ENCODE assay signal across 34 cellular contexts in genomic region chr11:7999795-8000194, GRCh38. TPM values are rescaled to one million over a fixed set of nuclear protein-coding genes. Genes with fewer than 3 reads are reported as not detected.
"Had no signal": no experiment of that assay in that cellular context is flagged by ENCODE, and none has a peak within 500 bp of the region (broad histone marks: within the 10 kb centered on the region; RNA-seq: fewer than 3 reads in every experiment).

No MANE protein-coding gene starts in this region.

- ATAC-seq: activated CD4-positive, alpha-beta T cell treated with anti-CD3 and anti-CD28 coated beads for 36 hours; activated CD8-positive, alpha-beta memory T cell treated with anti-CD3 and anti-CD28 coated beads, Interleukin-2, amount 10 ng/mL, durations not matched to agents 7 days and 5 days; activated CD8-positive, alpha-beta T cell treated with anti-CD3 and anti-CD28 coated beads, Interleukin-2, amount 10 ng/mL, durations not matched to agents 7 days and 5 days; activated T-cell treated with anti-CD3 and anti-CD28 coated beads, Interleukin-2, amount 50 U/mL, for 4 hours; activated T-helper 17 cell treated with anti-CD3 and anti-CD28 coated beads, Interleukin-2, amount 50 U/mL, for 72 hours; effector memory CD8-positive, alpha-beta T cell; gastroesophageal sphincter; heart right ventricle had no signal

- H3K27ac Mint-ChIP-seq: activated CD4-positive, alpha-beta memory T cell treated with anti-CD3 and anti-CD28 coated beads for 36 hours; activated CD4-positive, alpha-beta T cell treated with anti-CD3 and anti-CD28 coated beads for 36 hours; activated CD4-positive, alpha-beta T cell treated with anti-CD3 and anti-CD28 coated beads, Interleukin-2, amount 10 ng/mL, durations not matched to agents 24 days and 14 days; activated CD8-positive, alpha-beta memory T cell treated with anti-CD3 and anti-CD28 coated beads, Interleukin-2, amount 10 ng/mL, durations not matched to agents 7 days and 5 days; activated CD8-positive, alpha-beta T cell treated with anti-CD3 and anti-CD28 coated beads, Interleukin-2, amount 10 ng/mL, durations not matched to agents 7 days and 5 days; activated naive CD8-positive, alpha-beta T cell treated with anti-CD3 and anti-CD28 coated beads, Interleukin-2, amount 10 ng/mL, durations not matched to agents 7 days and 5 days; activated T-helper 17 cell treated with anti-CD3 and anti-CD28 coated beads, Interleukin-2, amount 50 U/mL, for 72 hours; effector memory CD8-positive, alpha-beta T cell had no signal

- H3K9me3 Mint-ChIP-seq: activated CD4-positive, alpha-beta memory T cell treated with anti-CD3 and anti-CD28 coated beads for 36 hours; activated CD4-positive, alpha-beta T cell treated with anti-CD3 and anti-CD28 coated beads, Interleukin-2, amount 10 ng/mL, durations not matched to agents 24 days and 14 days; activated naive CD4-positive, alpha-beta T cell treated with anti-CD3 and anti-CD28 coated beads, Interleukin-2, amount 50 U/mL, for 24 hours; activated naive CD8-positive, alpha-beta T cell treated with anti-CD3 and anti-CD28 coated beads, Interleukin-2, amount 10 ng/mL, durations not matched to agents 7 days and 5 days; activated T-cell treated with anti-CD3 and anti-CD28 coated beads, Interleukin-2, amount 50 U/mL, for 4 hours; activated T-helper 17 cell treated with anti-CD3 and anti-CD28 coated beads, Interleukin-2, amount 50 U/mL, for 72 hours; brain; effector memory CD8-positive, alpha-beta T cell had no signal

- DNase-seq: activated CD4-positive, alpha-beta memory T cell treated with anti-CD3 and anti-CD28 coated beads for 36 hours; activated CD4-positive, alpha-beta T cell treated with anti-CD3 and anti-CD28 coated beads for 36 hours; activated CD4-positive, alpha-beta T cell treated with anti-CD3 and anti-CD28 coated beads, Interleukin-2, amount 10 ng/mL, durations not matched to agents 24 days and 14 days; activated CD4-positive, CD25-positive, alpha-beta regulatory T cell; activated CD4-positive, CD25-positive, alpha-beta regulatory T cell treated with anti-CD3 and anti-CD28 coated beads, Interleukin-2, amount 50 U/mL, for 72 hours; activated CD8-positive, alpha-beta memory T cell treated with anti-CD3 and anti-CD28 coated beads, Interleukin-2, amount 10 ng/mL, durations not matched to agents 7 days and 5 days; activated CD8-positive, alpha-beta memory T cell treated with anti-CD3 and anti-CD28 coated beads, Interleukin-2, amount 50 U/mL, for 4 hours; activated CD8-positive, alpha-beta T cell treated with anti-CD3 and anti-CD28 coated beads, Interleukin-2, amount 10 ng/mL, durations not matched to agents 7 days and 5 days; activated effector memory CD4-positive, alpha-beta T cell treated with Interleukin-2 at 50 U/mL for 16 hours; activated gamma-delta T cell treated with Interleukin-2 at 50 U/mL for 16 hours; activated naive CD4-positive, alpha-beta T cell treated with Interleukin-2 at 50 U/mL for 16 hours; activated naive CD8-positive, alpha-beta T cell treated with anti-CD3 and anti-CD28 coated beads, Interleukin-2, amount 10 ng/mL, durations not matched to agents 7 days and 5 days; activated T-cell treated with anti-CD3 and anti-CD28 coated beads, Interleukin-2, amount 50 U/mL, for 4 hours; caudate nucleus; cortex of kidney; dermis blood vessel endothelial cell; effector CD4-positive, alpha-beta T cell; effector memory CD8-positive, alpha-beta T cell; esophagus squamous epithelium; foreskin melanocyte; heart right ventricle; T-helper 1 cell; T-helper 2 cell had no signal

- H3K4me1 Mint-ChIP-seq: activated CD4-positive, alpha-beta T cell treated with anti-CD3 and anti-CD28 coated beads for 36 hours; brain had no signal

- H3K27ac ChIP-seq: ascending aorta, breast epithelium, esophagus squamous epithelium, gastroesophageal sphincter, heart right ventricle had no signal

- H3K4me3 Mint-ChIP-seq: activated CD4-positive, alpha-beta memory T cell treated with anti-CD3 and anti-CD28 coated beads for 36 hours; activated CD4-positive, alpha-beta T cell treated with anti-CD3 and anti-CD28 coated beads for 36 hours; activated CD4-positive, alpha-beta T cell treated with anti-CD3 and anti-CD28 coated beads, Interleukin-2, amount 10 ng/mL, durations not matched to agents 24 days and 14 days; activated CD8-positive, alpha-beta memory T cell treated with anti-CD3 and anti-CD28 coated beads, Interleukin-2, amount 10 ng/mL, durations not matched to agents 7 days and 5 days; activated CD8-positive, alpha-beta T cell treated with anti-CD3 and anti-CD28 coated beads, Interleukin-2, amount 10 ng/mL, durations not matched to agents 7 days and 5 days; activated naive CD4-positive, alpha-beta T cell treated with anti-CD3 and anti-CD28 coated beads, Interleukin-2, amount 50 U/mL, for 24 hours; activated naive CD8-positive, alpha-beta T cell treated with anti-CD3 and anti-CD28 coated beads, Interleukin-2, amount 10 ng/mL, durations not matched to agents 7 days and 5 days; activated T-cell treated with anti-CD3 and anti-CD28 coated beads, Interleukin-2, amount 50 U/mL, for 4 hours; activated T-helper 17 cell treated with anti-CD3 and anti-CD28 coated beads, Interleukin-2, amount 50 U/mL, for 72 hours; brain; effector memory CD8-positive, alpha-beta T cell had no signal

- H3K27me3 Mint-ChIP-seq: activated CD4-positive, alpha-beta memory T cell treated with anti-CD3 and anti-CD28 coated beads for 36 hours; activated CD4-positive, alpha-beta T cell treated with anti-CD3 and anti-CD28 coated beads for 36 hours; activated CD4-positive, alpha-beta T cell treated with anti-CD3 and anti-CD28 coated beads, Interleukin-2, amount 10 ng/mL, durations not matched to agents 24 days and 14 days; activated CD8-positive, alpha-beta memory T cell treated with anti-CD3 and anti-CD28 coated beads, Interleukin-2, amount 10 ng/mL, durations not matched to agents 7 days and 5 days; activated naive CD4-positive, alpha-beta T cell treated with anti-CD3 and anti-CD28 coated beads, Interleukin-2, amount 50 U/mL, for 24 hours; activated T-helper 17 cell treated with anti-CD3 and anti-CD28 coated beads, Interleukin-2, amount 50 U/mL, for 72 hours; brain; effector memory CD8-positive, alpha-beta T cell had no signal

- FAIRE-seq: colon had no signal

- H3K4me1 ChIP-seq: ascending aorta, breast epithelium, esophagus squamous epithelium, gastroesophageal sphincter had no signal

- H3K9me3 ChIP-seq: ascending aorta, breast epithelium, esophagus squamous epithelium, gastroesophageal sphincter, heart right ventricle had no signal

- H3K27me3 ChIP-seq: ascending aorta, breast epithelium, esophagus squamous epithelium, gastroesophageal sphincter, heart right ventricle had no signal

- H3K4me3 ChIP-seq: ascending aorta, breast epithelium, esophagus squamous epithelium, gastroesophageal sphincter, heart right ventricle had no signal

RNA-seq across cellular contexts. Expression of gene NLRP10, which starts 34.5 kb away (rescaled TPM):
- total RNA-seq: activated CD4-positive, alpha-beta memory T cell treated with anti-CD3 and anti-CD28 coated beads for 36 hours; activated CD4-positive, alpha-beta T cell treated with anti-CD3 and anti-CD28 coated beads for 36 hours; activated CD4-positive, alpha-beta T cell treated with anti-CD3 and anti-CD28 coated beads, Interleukin-2, amount 10 ng/mL, durations not matched to agents 24 days and 14 days; activated CD8-positive, alpha-beta memory T cell treated with anti-CD3 and anti-CD28 coated beads for 36 hours; activated CD8-positive, alpha-beta memory T cell treated with anti-CD3 and anti-CD28 coated beads, Interleukin-2, amount 10 ng/mL, durations not matched to agents 7 days and 5 days; activated CD8-positive, alpha-beta T cell treated with anti-CD3 and anti-CD28 coated beads, Interleukin-2, amount 10 ng/mL, durations not matched to agents 7 days and 5 days; activated naive CD8-positive, alpha-beta T cell treated with anti-CD3 and anti-CD28 coated beads, Interleukin-2, amount 10 ng/mL, durations not matched to agents 7 days and 5 days; activated T-cell treated with anti-CD3 and anti-CD28 coated beads, Interleukin-2, amount 50 U/mL, for 4 hours; activated T-helper 17 cell treated with anti-CD3 and anti-CD28 coated beads, Interleukin-2, amount 50 U/mL, for 72 hours; ascending aorta; breast epithelium; esophagus squamous epithelium; gastroesophageal sphincter; heart right ventricle had no signal
- polyA plus RNA-seq: esophagus, heart right ventricle had no signal

RNA-seq across cellular contexts. Expression of gene OR10A3, which starts 58.3 kb away (rescaled TPM):
- total RNA-seq: activated CD4-positive, alpha-beta memory T cell treated with anti-CD3 and anti-CD28 coated beads for 36 hours; activated CD4-positive, alpha-beta T cell treated with anti-CD3 and anti-CD28 coated beads for 36 hours; activated CD4-positive, alpha-beta T cell treated with anti-CD3 and anti-CD28 coated beads, Interleukin-2, amount 10 ng/mL, durations not matched to agents 24 days and 14 days; activated CD8-positive, alpha-beta memory T cell treated with anti-CD3 and anti-CD28 coated beads for 36 hours; activated CD8-positive, alpha-beta memory T cell treated with anti-CD3 and anti-CD28 coated beads, Interleukin-2, amount 10 ng/mL, durations not matched to agents 7 days and 5 days; activated CD8-positive, alpha-beta T cell treated with anti-CD3 and anti-CD28 coated beads, Interleukin-2, amount 10 ng/mL, durations not matched to agents 7 days and 5 days; activated naive CD8-positive, alpha-beta T cell treated with anti-CD3 and anti-CD28 coated beads, Interleukin-2, amount 10 ng/mL, durations not matched to agents 7 days and 5 days; activated T-cell treated with anti-CD3 and anti-CD28 coated beads, Interleukin-2, amount 50 U/mL, for 4 hours; activated T-helper 17 cell treated with anti-CD3 and anti-CD28 coated beads, Interleukin-2, amount 50 U/mL, for 72 hours; ascending aorta; breast epithelium; chondrocyte; dermis blood vessel endothelial cell; esophagus squamous epithelium; gastroesophageal sphincter; glomerular endothelial cell; heart right ventricle had no signal
- polyA plus RNA-seq: esophagus, heart right ventricle had no signal
